ENCODE assay signal across 2 cellular contexts in the genomic region with DNA sequence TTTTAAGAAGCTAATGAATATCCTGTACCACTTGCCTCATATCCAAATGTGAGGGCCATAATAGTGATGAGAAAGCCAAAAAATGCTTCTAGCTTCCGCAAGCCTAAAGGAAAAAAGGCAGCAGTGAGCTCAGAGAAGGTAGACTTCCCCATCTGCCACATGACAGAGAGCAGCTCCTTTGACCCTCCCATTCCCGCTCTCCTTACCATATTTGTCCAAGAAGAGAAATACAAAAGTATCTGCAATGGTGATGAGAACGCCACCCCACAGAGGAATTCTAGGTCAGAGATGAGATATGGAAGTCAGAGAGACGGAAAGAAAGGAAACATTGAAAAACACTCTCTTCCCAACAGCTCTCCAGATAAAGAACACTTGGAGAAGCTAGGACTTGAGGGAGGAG.
TF ChIP-seq lines count a peak whose summit lies in the region.

No MANE protein-coding gene starts in this region.

TF ChIP-seq in HepG2, 621 proteins besides CTCF, POLR2A, EP300 and RAD21 (continues in another document):
- TF ChIP-seq, protein P1, sequence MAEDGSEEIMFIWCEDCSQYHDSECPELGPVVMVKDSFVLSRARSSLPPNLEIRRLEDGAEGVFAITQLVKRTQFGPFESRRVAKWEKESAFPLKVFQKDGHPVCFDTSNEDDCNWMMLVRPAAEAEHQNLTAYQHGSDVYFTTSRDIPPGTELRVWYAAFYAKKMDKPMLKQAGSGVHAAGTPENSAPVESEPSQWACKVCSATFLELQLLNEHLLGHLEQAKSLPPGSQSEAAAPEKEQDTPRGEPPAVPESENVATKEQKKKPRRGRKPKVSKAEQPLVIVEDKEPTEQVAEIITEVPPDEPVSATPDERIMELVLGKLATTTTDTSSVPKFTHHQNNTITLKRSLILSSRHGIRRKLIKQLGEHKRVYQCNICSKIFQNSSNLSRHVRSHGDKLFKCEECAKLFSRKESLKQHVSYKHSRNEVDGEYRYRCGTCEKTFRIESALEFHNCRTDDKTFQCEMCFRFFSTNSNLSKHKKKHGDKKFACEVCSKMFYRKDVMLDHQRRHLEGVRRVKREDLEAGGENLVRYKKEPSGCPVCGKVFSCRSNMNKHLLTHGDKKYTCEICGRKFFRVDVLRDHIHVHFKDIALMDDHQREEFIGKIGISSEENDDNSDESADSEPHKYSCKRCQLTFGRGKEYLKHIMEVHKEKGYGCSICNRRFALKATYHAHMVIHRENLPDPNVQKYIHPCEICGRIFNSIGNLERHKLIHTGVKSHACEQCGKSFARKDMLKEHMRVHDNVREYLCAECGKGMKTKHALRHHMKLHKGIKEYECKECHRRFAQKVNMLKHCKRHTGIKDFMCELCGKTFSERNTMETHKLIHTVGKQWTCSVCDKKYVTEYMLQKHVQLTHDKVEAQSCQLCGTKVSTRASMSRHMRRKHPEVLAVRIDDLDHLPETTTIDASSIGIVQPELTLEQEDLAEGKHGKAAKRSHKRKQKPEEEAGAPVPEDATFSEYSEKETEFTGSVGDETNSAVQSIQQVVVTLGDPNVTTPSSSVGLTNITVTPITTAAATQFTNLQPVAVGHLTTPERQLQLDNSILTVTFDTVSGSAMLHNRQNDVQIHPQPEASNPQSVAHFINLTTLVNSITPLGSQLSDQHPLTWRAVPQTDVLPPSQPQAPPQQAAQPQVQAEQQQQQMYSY (CRISPR knock-in tag; IDR thresholded peaks at IDR 0.05), result no peak
- no peak for TF ChIP-seq ZNF263 (CRISPR knock-in tag; IDR thresholded peaks at IDR 0.05)
- no peak for TF ChIP-seq ZNF160 (CRISPR knock-in tag; IDR thresholded peaks at IDR 0.05)
- TF ChIP-seq ZNF776 (CRISPR knock-in tag; IDR thresholded peaks at IDR 0.05), result no peak
- TF ChIP-seq, protein P2, sequence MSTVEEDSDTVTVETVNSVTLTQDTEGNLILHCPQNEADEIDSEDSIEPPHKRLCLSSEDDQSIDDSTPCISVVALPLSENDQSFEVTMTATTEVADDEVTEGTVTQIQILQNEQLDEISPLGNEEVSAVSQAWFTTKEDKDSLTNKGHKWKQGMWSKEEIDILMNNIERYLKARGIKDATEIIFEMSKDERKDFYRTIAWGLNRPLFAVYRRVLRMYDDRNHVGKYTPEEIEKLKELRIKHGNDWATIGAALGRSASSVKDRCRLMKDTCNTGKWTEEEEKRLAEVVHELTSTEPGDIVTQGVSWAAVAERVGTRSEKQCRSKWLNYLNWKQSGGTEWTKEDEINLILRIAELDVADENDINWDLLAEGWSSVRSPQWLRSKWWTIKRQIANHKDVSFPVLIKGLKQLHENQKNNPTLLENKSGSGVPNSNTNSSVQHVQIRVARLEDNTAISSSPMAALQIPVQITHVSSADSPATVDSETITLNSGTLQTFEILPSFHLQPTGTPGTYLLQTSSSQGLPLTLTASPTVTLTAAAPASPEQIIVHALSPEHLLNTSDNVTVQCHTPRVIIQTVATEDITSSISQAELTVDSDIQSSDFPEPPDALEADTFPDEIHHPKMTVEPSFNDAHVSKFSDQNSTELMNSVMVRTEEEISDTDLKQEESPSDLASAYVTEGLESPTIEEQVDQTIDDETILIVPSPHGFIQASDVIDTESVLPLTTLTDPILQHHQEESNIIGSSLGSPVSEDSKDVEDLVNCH (CRISPR knock-in tag; IDR thresholded peaks at IDR 0.05), result no peak
- TF ChIP-seq, protein P3, sequence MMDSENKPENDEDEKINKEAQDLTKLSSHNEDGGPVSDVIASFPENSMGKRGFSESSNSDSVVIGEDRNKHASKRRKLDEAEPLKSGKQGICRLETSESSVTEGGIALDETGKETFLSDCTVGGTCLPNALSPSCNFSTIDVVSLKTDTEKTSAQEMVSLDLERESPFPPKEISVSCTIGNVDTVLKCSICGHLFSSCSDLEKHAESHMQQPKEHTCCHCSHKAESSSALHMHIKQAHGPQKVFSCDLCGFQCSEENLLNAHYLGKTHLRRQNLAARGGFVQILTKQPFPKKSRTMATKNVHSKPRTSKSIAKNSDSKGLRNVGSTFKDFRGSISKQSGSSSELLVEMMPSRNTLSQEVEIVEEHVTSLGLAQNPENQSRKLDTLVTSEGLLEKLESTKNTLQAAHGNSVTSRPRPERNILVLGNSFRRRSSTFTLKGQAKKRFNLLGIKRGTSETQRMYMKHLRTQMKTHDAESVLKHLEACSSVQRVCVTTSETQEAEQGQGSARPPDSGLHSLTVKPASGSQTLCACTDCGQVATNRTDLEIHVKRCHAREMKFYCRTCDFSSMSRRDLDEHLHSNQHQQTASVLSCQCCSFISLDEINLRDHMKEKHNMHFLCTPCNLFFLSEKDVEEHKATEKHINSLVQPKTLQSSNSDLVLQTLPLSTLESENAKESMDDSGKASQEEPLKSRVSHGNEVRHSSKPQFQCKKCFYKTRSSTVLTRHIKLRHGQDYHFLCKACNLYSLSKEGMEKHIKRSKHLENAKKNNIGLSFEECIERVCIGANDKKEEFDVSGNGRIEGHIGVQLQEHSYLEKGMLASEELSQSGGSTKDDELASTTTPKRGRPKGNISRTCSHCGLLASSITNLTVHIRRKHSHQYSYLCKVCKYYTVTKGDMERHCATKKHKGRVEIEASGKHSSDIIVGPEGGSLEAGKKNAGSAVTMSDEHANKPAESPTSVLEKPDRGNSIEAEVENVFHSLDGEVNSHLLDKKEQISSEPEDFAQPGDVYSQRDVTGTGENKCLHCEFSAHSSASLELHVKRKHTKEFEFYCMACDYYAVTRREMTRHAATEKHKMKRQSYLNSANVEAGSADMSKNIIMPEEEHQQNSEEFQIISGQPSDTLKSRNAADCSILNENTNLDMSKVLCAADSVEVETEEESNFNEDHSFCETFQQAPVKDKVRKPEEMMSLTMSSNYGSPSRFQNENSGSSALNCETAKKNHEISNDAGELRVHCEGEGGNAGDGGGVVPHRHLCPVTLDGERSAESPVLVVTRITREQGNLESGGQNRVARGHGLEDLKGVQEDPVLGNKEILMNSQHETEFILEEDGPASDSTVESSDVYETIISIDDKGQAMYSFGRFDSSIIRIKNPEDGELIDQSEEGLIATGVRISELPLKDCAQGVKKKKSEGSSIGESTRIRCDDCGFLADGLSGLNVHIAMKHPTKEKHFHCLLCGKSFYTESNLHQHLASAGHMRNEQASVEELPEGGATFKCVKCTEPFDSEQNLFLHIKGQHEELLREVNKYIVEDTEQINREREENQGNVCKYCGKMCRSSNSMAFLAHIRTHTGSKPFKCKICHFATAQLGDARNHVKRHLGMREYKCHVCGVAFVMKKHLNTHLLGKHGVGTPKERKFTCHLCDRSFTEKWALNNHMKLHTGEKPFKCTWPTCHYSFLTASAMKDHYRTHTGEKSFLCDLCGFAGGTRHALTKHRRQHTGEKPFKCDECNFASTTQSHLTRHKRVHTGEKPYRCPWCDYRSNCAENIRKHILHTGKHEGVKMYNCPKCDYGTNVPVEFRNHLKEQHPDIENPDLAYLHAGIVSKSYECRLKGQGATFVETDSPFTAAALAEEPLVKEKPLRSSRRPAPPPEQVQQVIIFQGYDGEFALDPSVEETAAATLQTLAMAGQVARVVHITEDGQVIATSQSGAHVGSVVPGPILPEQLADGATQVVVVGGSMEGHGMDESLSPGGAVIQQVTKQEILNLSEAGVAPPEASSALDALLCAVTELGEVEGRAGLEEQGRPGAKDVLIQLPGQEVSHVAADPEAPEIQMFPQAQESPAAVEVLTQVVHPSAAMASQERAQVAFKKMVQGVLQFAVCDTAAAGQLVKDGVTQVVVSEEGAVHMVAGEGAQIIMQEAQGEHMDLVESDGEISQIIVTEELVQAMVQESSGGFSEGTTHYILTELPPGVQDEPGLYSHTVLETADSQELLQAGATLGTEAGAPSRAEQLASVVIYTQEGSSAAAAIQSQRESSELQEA (CRISPR knock-in tag; IDR thresholded peaks at IDR 0.05; ENCODE audit: not compliant biosample characterization), result no peak
- TF ChIP-seq ZSCAN20 (CRISPR knock-in tag; IDR thresholded peaks at IDR 0.05; ENCODE audit: borderline replicate concordance), result no peak
- no peak for TF ChIP-seq ZMAT3 (CRISPR knock-in tag; conservative IDR thresholded peaks at IDR 0.05)

TF ChIP-seq in SK-N-SH treated with all-trans-retinoic acid at 6 μM for 48 hours, 23 proteins besides CTCF, POLR2A, EP300 and RAD21:
- TF ChIP-seq ZNF70 (CRISPR knock-in tag; IDR thresholded peaks at IDR 0.05) (no peak), PPARA (CRISPR knock-in tag; IDR thresholded peaks at IDR 0.05; ENCODE audit: borderline replicate concordance) (no peak), BACH2 (CRISPR knock-in tag; IDR thresholded peaks at IDR 0.05; ENCODE audit: borderline replicate concordance) (no peak), OSR1 (CRISPR knock-in tag; IDR thresholded peaks at IDR 0.05) (no peak), TOX (CRISPR knock-in tag; IDR thresholded peaks at IDR 0.05; ENCODE audit: borderline replicate concordance) (no peak), ZC3H10 (CRISPR knock-in tag; IDR thresholded peaks at IDR 0.05) (no peak), ESRRG (CRISPR knock-in tag; IDR thresholded peaks at IDR 0.05) (no peak), ZFP3 (CRISPR knock-in tag; IDR thresholded peaks at IDR 0.05) (no peak), ZNF8 (CRISPR knock-in tag; IDR thresholded peaks at IDR 0.05) (no peak), CSRNP3 (CRISPR knock-in tag; IDR thresholded peaks at IDR 0.05) (no peak), RARB (CRISPR knock-in tag; IDR thresholded peaks at IDR 0.05) (no peak)
- TF ChIP-seq, protein P4, sequence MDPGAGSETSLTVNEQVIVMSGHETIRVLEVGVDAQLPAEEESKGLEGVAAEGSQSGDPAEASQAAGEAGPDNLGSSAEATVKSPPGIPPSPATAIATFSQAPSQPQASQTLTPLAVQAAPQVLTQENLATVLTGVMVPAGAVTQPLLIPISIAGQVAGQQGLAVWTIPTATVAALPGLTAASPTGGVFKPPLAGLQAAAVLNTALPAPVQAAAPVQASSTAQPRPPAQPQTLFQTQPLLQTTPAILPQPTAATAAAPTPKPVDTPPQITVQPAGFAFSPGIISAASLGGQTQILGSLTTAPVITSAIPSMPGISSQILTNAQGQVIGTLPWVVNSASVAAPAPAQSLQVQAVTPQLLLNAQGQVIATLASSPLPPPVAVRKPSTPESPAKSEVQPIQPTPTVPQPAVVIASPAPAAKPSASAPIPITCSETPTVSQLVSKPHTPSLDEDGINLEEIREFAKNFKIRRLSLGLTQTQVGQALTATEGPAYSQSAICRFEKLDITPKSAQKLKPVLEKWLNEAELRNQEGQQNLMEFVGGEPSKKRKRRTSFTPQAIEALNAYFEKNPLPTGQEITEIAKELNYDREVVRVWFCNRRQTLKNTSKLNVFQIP (CRISPR knock-in tag; IDR thresholded peaks at IDR 0.05; ENCODE audit: borderline replicate concordance, low read depth), result no peak
TF ChIP-seq in SK-N-SH treated with all-trans-retinoic acid at 6 μM for 48 hours: peak in this region for 0.
